9 cellular contexts compared by ENCODE assay signal in genomic region chr4:26731342-26731741, GRCh38.
DNase-seq lines count a peak whose midpoint lies in the region; ATAC-seq, FAIRE-seq and TF ChIP-seq lines count a peak whose summit lies in the region.
"Had no signal": no experiment of that assay in that cellular context is flagged by ENCODE, and none has a peak within 500 bp of the region (broad histone marks: within the 10 kb centered on the region; RNA-seq: fewer than 3 reads in every experiment).

No MANE protein-coding gene starts in this region.

- H3K4me3 ChIP-seq in osteoblast (ENCODE audit: insufficient read depth, low read length) (no peak overlapping the region), SJCRH30 (no peak overlapping the region)
- H3K4me3 ChIP-seq: heart left ventricle had no signal

- CTCF ChIA-PET in activated CD8-positive, alpha-beta T cell treated with anti-CD3 and anti-CD28 coated beads for 36 hours (lab: Charles Lee): no interaction called here
- CTCF ChIA-PET in activated CD8-positive, alpha-beta T cell treated with anti-CD3 and anti-CD28 coated beads, Interleukin-2, amount 10 ng/mL, durations not matched to agents 7 days and 5 days (lab: Charles Lee): no interaction called here

- peak; percentile 82 for ATAC-seq in activated CD8-positive, alpha-beta T cell treated with anti-CD3 and anti-CD28 coated beads for 36 hours
- ATAC-seq in activated CD8-positive, alpha-beta T cell treated with anti-CD3 and anti-CD28 coated beads, Interleukin-2, amount 10 ng/mL, durations not matched to agents 7 days and 5 days: no peak
- ATAC-seq in GM21576 (IDR thresholded peaks at IDR 0.05; ENCODE audit: unreplicated experiment) (peak; percentile 79), HG03280 (IDR thresholded peaks at IDR 0.05; ENCODE audit: unreplicated experiment) (peak; percentile 89)
- ATAC-seq: heart left ventricle had no signal

- H3K79me2 ChIP-seq in osteoblast (ENCODE audit: insufficient read depth, low read length): no peaks in the 10 kb centered on the region

- no peak for TF ChIP-seq CTCF in activated CD8-positive, alpha-beta T cell treated with anti-CD3 and anti-CD28 coated beads for 36 hours (IDR thresholded peaks at IDR 0.05)
- TF ChIP-seq CTCF in osteoblast (IDR thresholded peaks at IDR 0.05; ENCODE audit: extremely low read depth, low read depth, low read length) (no peak), glutamatergic neuron (IDR thresholded peaks at IDR 0.05; ENCODE audit: partially characterized antibody, unreplicated experiment) (no peak)

- H3K27ac ChIP-seq in osteoblast (ENCODE audit: low read depth, low read length): no peak overlapping the region
- no peak overlapping the region for H3K27ac ChIP-seq in SJCRH30
- H3K27ac ChIP-seq: heart left ventricle had no signal

- peaks cover 9% of the 10 kb centered on the region for H3K4me1 Mint-ChIP-seq in activated CD8-positive, alpha-beta T cell treated with anti-CD3 and anti-CD28 coated beads for 36 hours (ENCODE audit: low read depth)
- no peaks in the 10 kb centered on the region for H3K4me1 Mint-ChIP-seq in activated CD8-positive, alpha-beta T cell treated with anti-CD3 and anti-CD28 coated beads, Interleukin-2, amount 10 ng/mL, durations not matched to agents 7 days and 5 days (ENCODE audit: low read depth)
- H3K4me1 Mint-ChIP-seq in glutamatergic neuron (ENCODE audit: low read depth, unreplicated experiment): no peaks in the 10 kb centered on the region

- H3K27me3 Mint-ChIP-seq in activated CD8-positive, alpha-beta T cell treated with anti-CD3 and anti-CD28 coated beads for 36 hours: no peaks in the 10 kb centered on the region
- H3K27me3 Mint-ChIP-seq in activated CD8-positive, alpha-beta T cell treated with anti-CD3 and anti-CD28 coated beads, Interleukin-2, amount 10 ng/mL, durations not matched to agents 7 days and 5 days (ENCODE audit: low read depth): no peaks in the 10 kb centered on the region
- no peaks in the 10 kb centered on the region for H3K27me3 Mint-ChIP-seq in glutamatergic neuron (ENCODE audit: unreplicated experiment)

- intact Hi-C loops in activated CD8-positive, alpha-beta T cell treated with anti-CD3 and anti-CD28 coated beads for 36 hours (cut with micrococcal nuclease): no loop called here

- no peaks in the 10 kb centered on the region for H3K9me3 ChIP-seq in osteoblast (ENCODE audit: low read depth, low read length)
- H3K9me3 ChIP-seq in SJCRH30 (replicated peaks): no peaks in the 10 kb centered on the region
- H3K9me3 ChIP-seq: heart left ventricle had no signal

- H4K20me1 ChIP-seq in osteoblast (ENCODE audit: insufficient read depth, low read length): no peaks in the 10 kb centered on the region

- no peaks in the 10 kb centered on the region for H3K27me3 ChIP-seq in osteoblast (ENCODE audit: insufficient read depth, low read length)
- no peaks in the 10 kb centered on the region for H3K27me3 ChIP-seq in SJCRH30
- H3K27me3 ChIP-seq: heart left ventricle had no signal

- H3K4me3 Mint-ChIP-seq in activated CD8-positive, alpha-beta T cell treated with anti-CD3 and anti-CD28 coated beads for 36 hours: no peak overlapping the region
- no peak overlapping the region for H3K4me3 Mint-ChIP-seq in activated CD8-positive, alpha-beta T cell treated with anti-CD3 and anti-CD28 coated beads, Interleukin-2, amount 10 ng/mL, durations not matched to agents 7 days and 5 days
- H3K4me3 Mint-ChIP-seq in glutamatergic neuron (ENCODE audit: unreplicated experiment): no peak overlapping the region

- H3K36me3 ChIP-seq in osteoblast (ENCODE audit: insufficient read depth, low read length) (peaks cover 16% of the 10 kb centered on the region), SJCRH30 (no peaks in the 10 kb centered on the region; the same call in 1 of the 2 replicates)

- no peak for DNase-seq in activated CD8-positive, alpha-beta T cell treated with anti-CD3 and anti-CD28 coated beads for 36 hours
- DNase-seq in activated CD8-positive, alpha-beta T cell treated with anti-CD3 and anti-CD28 coated beads, Interleukin-2, amount 10 ng/mL, durations not matched to agents 7 days and 5 days: no peak
- DNase-seq in osteoblast (ENCODE audit: insufficient read length, low spot score, missing footprints) (peak; percentile 32), SJCRH30 (no peak), RCC 7860 (ENCODE audit: low spot score) (no peak), glutamatergic neuron (no peak)
- DNase-seq: heart left ventricle had no signal

- H3K9me3 Mint-ChIP-seq in activated CD8-positive, alpha-beta T cell treated with anti-CD3 and anti-CD28 coated beads for 36 hours: no peaks in the 10 kb centered on the region
- no peaks in the 10 kb centered on the region for H3K9me3 Mint-ChIP-seq in activated CD8-positive, alpha-beta T cell treated with anti-CD3 and anti-CD28 coated beads, Interleukin-2, amount 10 ng/mL, durations not matched to agents 7 days and 5 days (ENCODE audit: insufficient read depth)
- H3K9me3 Mint-ChIP-seq in glutamatergic neuron (ENCODE audit: unreplicated experiment): no peaks in the 10 kb centered on the region

- H3K4me2 ChIP-seq in osteoblast (ENCODE audit: insufficient read depth, low read length): no peak overlapping the region

- H2AFZ ChIP-seq in osteoblast (ENCODE audit: low read length): no peak overlapping the region

- no peaks in the 10 kb centered on the region for H3K36me3 Mint-ChIP-seq in activated CD8-positive, alpha-beta T cell treated with anti-CD3 and anti-CD28 coated beads for 36 hours (ENCODE audit: low read depth)
- H3K36me3 Mint-ChIP-seq in activated CD8-positive, alpha-beta T cell treated with anti-CD3 and anti-CD28 coated beads, Interleukin-2, amount 10 ng/mL, durations not matched to agents 7 days and 5 days (ENCODE audit: low read depth): no peaks in the 10 kb centered on the region
- H3K36me3 Mint-ChIP-seq in glutamatergic neuron (ENCODE audit: unreplicated experiment): no peaks in the 10 kb centered on the region

- no peak for FAIRE-seq in RCC 7860 (lab: Jason Lieb, UNC)

- H3K4me1 ChIP-seq in osteoblast (ENCODE audit: insufficient read depth, low read length) (no peaks in the 10 kb centered on the region), SJCRH30 (no peaks in the 10 kb centered on the region)

- no peak overlapping the region for H3K27ac Mint-ChIP-seq in activated CD8-positive, alpha-beta T cell treated with anti-CD3 and anti-CD28 coated beads for 36 hours
- no peak overlapping the region for H3K27ac Mint-ChIP-seq in activated CD8-positive, alpha-beta T cell treated with anti-CD3 and anti-CD28 coated beads, Interleukin-2, amount 10 ng/mL, durations not matched to agents 7 days and 5 days
- H3K27ac Mint-ChIP-seq in glutamatergic neuron (ENCODE audit: unreplicated experiment): no peak overlapping the region

- POLR2A ChIA-PET in activated CD8-positive, alpha-beta T cell treated with anti-CD3 and anti-CD28 coated beads for 36 hours (lab: Charles Lee): no interaction called here
- POLR2A ChIA-PET in activated CD8-positive, alpha-beta T cell treated with anti-CD3 and anti-CD28 coated beads, Interleukin-2, amount 10 ng/mL, durations not matched to agents 7 days and 5 days (lab: Charles Lee): interaction anchor here (0.9 kb wide), 1 partner anchor 129 kb away, joined by 4 read pairs; the partner anchor contains the start of gene STIM2
